In the genomic region with DNA sequence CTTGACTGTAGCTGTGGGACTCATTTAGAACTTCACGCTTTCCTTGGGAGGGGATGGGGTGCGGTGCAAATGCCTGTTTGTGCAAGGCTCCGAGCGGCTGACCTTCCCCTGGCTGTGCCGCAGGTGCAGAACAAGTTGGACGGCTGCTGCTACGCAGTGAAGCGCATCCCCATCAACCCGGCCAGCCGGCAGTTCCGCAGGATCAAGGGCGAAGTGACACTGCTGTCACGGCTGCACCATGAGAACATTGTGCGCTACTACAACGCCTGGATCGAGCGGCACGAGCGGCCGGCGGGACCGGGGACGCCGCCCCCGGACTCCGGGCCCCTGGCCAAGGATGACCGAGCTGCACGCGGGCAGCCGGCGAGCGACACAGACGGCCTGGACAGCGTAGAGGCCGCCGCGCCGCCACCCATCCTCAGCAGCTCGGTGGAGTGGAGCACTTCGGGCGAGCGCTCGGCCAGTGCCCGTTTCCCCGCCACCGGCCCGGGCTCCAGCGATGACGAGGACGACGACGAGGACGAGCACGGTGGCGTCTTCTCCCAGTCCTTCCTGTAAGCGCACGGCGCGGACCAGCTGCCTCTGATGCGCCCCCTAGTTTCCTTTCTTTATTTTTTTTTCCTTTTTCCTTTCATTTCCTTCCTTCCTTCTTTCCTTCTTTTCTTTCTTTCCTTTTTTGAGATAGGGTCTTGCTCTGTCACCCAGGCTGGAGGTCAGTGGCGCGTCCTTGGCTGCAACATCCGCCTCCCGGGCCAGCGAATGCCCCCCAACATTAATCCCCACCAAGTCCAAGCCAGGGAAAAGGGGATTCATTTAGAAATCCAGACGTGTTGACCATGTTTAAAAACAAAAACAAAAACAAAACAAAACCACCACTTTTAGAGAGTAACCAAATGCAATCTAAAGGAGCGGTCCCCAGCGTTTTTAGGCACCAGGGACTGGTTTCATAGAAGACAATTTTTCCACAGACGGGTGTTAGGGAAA, we compare ENCODE assay signal across 9 cellular contexts. TPM values are rescaled to one million over a fixed set of nuclear protein-coding genes. Genes with fewer than 3 reads are reported as not detected.
DNase-seq lines count a peak whose midpoint lies in the region; ATAC-seq and TF ChIP-seq lines count a peak whose summit lies in the region.
"Had no signal": no experiment of that assay in that cellular context is flagged by ENCODE, and none has a peak within 500 bp of the region (broad histone marks: within the 10 kb centered on the region; RNA-seq: fewer than 3 reads in every experiment).

No MANE protein-coding gene starts in this region.

- H3K4ac ChIP-seq in neuronal stem cell (ENCODE audit: low read length) = peak overlapping the region; percentile 76

- H3K27me3 ChIP-seq in HUES6 (ENCODE audit: control insufficient read depth, insufficient read depth, low read length) (no peaks in the 10 kb centered on the region), neuronal stem cell (ENCODE audit: control insufficient read depth in 3 of 3, insufficient read depth in 3 of 3, low read depth in 1 of 3, low read length in 3 of 3) (no peaks in the 10 kb centered on the region)

- H3K27ac ChIP-seq in HUES6 (ENCODE audit: low read depth, low read length) (no peak overlapping the region), neuronal stem cell (replicated peaks; ENCODE audit: low read length) (peak overlapping the region; percentile 17)

- H3K9me3 ChIP-seq in HUES6 (ENCODE audit: control insufficient read depth, insufficient read depth, low read depth, low read length) = no peaks in the 10 kb centered on the region
- no peaks in the 10 kb centered on the region for H3K9me3 ChIP-seq in neuronal stem cell (replicated peaks in 1 of 2; ENCODE audit: control insufficient read depth in 2 of 2, insufficient read depth in 1 of 2, low read depth in 1 of 2, low read length in 2 of 2)

- peaks cover 62% of the 10 kb centered on the region for H3K36me3 ChIP-seq in HUES6 (ENCODE audit: control insufficient read depth, insufficient read depth, low read length)
- peaks cover 10 to 81% of the 10 kb centered on the region in 2 donors for H3K36me3 ChIP-seq in neuronal stem cell (replicated peaks in 1 of 2; ENCODE audit: control insufficient read depth in 2 of 2, insufficient read depth in 2 of 2, low read length in 2 of 2)

- no peak overlapping the region for H4K8ac ChIP-seq in neuronal stem cell (ENCODE audit: low read depth, low read length)

- no peak overlapping the region for H2BK5ac ChIP-seq in neuronal stem cell (ENCODE audit: low read length)

- H3K4me1 ChIP-seq in HUES6 (ENCODE audit: control insufficient read depth, insufficient read depth, low read length) (peaks cover 3% of the 10 kb centered on the region; the same call in 1 of the 2 replicates), neuronal stem cell (ENCODE audit: control insufficient read depth in 2 of 2, insufficient read depth in 1 of 2, low read depth in 1 of 2, low read length in 2 of 2) (peaks cover 0 to 2% of the 10 kb centered on the region in 2 donors)

- H3K9me3 Mint-ChIP-seq in glutamatergic neuron (ENCODE audit: unreplicated experiment) = no peaks in the 10 kb centered on the region

- peak overlapping the region; percentile 14 for H3K14ac ChIP-seq in neuronal stem cell (ENCODE audit: low read length)

- peaks cover 10% of the 10 kb centered on the region for H3K4me1 Mint-ChIP-seq in glutamatergic neuron (ENCODE audit: low read depth, unreplicated experiment)

- ATAC-seq in HG03571 (IDR thresholded peaks at IDR 0.05; ENCODE audit: unreplicated experiment) (no peak), GM18519 (IDR thresholded peaks at IDR 0.05; ENCODE audit: low FRiP score, unreplicated experiment) (no peak)
- ATAC-seq: GM12878 had no signal

- H3K27ac Mint-ChIP-seq in glutamatergic neuron (ENCODE audit: unreplicated experiment) = peak overlapping the region; percentile 92

- H3K4me3 Mint-ChIP-seq in glutamatergic neuron (ENCODE audit: unreplicated experiment) = peak overlapping the region; percentile 87

- H3K23ac ChIP-seq in neuronal stem cell (ENCODE audit: low read depth, low read length, poor library complexity) = no peak overlapping the region

- peak overlapping the region; percentile 65 for H3K18ac ChIP-seq in neuronal stem cell (ENCODE audit: low read length)

- WGBS in neuronal stem cell (ENCODE audit: extremely low coverage in 2 of 2, insufficient read length in 2 of 2, insufficient replicate concordance in 1 of 2), 2 donors = no CpG with 5 or more reads among the region's 69 CpGs

- H3K9ac ChIP-seq in HUES6 (ENCODE audit: low read length) (peak overlapping the region; percentile 47), neuronal stem cell (ENCODE audit: low read depth, low read length, poor library complexity) (peak overlapping the region; percentile 88)

- peak overlapping the region; percentile 52 for H2AK5ac ChIP-seq in neuronal stem cell (ENCODE audit: low read depth, low read length)

- no peaks in the 10 kb centered on the region for H3K36me3 Mint-ChIP-seq in glutamatergic neuron (ENCODE audit: unreplicated experiment)

- no peak overlapping the region for H2AFZ ChIP-seq in neuronal stem cell (ENCODE audit: low read length)

- H3K79me1 ChIP-seq in neuronal stem cell (ENCODE audit: low read depth, low read length) = no peaks in the 10 kb centered on the region

- peak overlapping the region; percentile 45 for H3K4me3 ChIP-seq in AG10803 (ENCODE audit: low read length)
- peak overlapping the region; percentile 52 for H3K4me3 ChIP-seq in HUES6 (ENCODE audit: low read depth, low read length)
- peak overlapping the region in 1 of 2 donors; percentile 76 for H3K4me3 ChIP-seq in neuronal stem cell (ENCODE audit: low read length in 2 of 2)
- H3K4me3 ChIP-seq: GM12878 had no signal

- no peak overlapping the region for H4K91ac ChIP-seq in neuronal stem cell (ENCODE audit: low read depth, low read length, poor library complexity)

- no peak overlapping the region for H2BK12ac ChIP-seq in neuronal stem cell (ENCODE audit: low read length)

- H3K4me2 ChIP-seq in neuronal stem cell (ENCODE audit: insufficient read depth, low read length, poor library complexity, severe bottlenecking) = peak overlapping the region; percentile 47

- no peak overlapping the region for H2BK15ac ChIP-seq in neuronal stem cell (ENCODE audit: low read length)

- H3K27me3 Mint-ChIP-seq in glutamatergic neuron (ENCODE audit: unreplicated experiment) = no peaks in the 10 kb centered on the region

- peak; percentile 56 for TF ChIP-seq CTCF in AG10803 (conservative IDR thresholded peaks at IDR 0.05; ENCODE audit: low read length)
- TF ChIP-seq CTCF in glutamatergic neuron (IDR thresholded peaks at IDR 0.05; ENCODE audit: partially characterized antibody, unreplicated experiment) = no peak

- DNase-seq in AG10803 (ENCODE audit: low read depth) = peak; percentile 65
- peak; percentile 22 for DNase-seq in activated T-helper 9 cell treated with anti-CD3 and anti-CD28 coated beads, Interleukin-2, amount 50 U/mL, for 16 hours (ENCODE audit: low read depth)
- peak; percentile 74 for DNase-seq in glutamatergic neuron
- peak; percentile 35 for DNase-seq in neuronal stem cell (ENCODE audit: low spot score)
- no peak for DNase-seq in SKM-1 treated with dmso at 0.1 percent for 144 hours (lab: John Stamatoyannopoulos, UW; ENCODE audit: unreplicated experiment)

- H2BK120ac ChIP-seq in neuronal stem cell (ENCODE audit: low read depth, low read length) = peak overlapping the region; percentile 47

RNA-seq across cellular contexts. Expression of a gene that starts 42.7 kb away (rescaled TPM):
- total RNA-seq in glutamatergic neuron (ENCODE audit: unreplicated experiment) = 17.7 TPM
- polyA plus RNA-seq in neuronal stem cell (2013, experiment 1 of 2) = 54.5 TPM
- 58.6 TPM for polyA plus RNA-seq in neuronal stem cell (2013, experiment 2 of 2)

RNA-seq across cellular contexts. Expression of a gene that starts 56.5 kb away (rescaled TPM):
- 15.9 TPM for total RNA-seq in glutamatergic neuron (ENCODE audit: unreplicated experiment)
- polyA plus RNA-seq in neuronal stem cell (2013, experiment 1 of 2) = 10.5 TPM
- 10.3 TPM for polyA plus RNA-seq in neuronal stem cell (2013, experiment 2 of 2)
